In the genomic region with DNA sequence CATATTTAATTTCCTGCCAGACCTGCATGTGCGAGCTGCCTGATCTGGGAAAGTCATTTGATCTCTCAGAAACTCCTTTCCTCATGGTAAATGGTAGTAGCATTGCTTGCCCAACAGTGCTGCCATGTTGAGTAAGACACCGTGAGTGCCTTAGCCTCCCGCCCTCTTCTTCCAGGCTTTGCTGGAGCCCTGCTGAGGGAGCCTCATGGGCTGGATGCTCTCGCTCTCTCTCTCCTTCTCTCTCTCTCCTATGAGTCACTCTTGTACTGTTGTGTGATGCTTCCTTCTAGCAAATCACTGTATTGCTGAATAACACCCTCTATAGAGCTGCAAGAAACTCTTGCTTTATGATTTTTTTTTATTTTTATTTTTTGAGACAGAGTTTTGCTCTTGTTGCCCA, we compare ENCODE assay signal across 1 cellular context.
TF ChIP-seq lines count a peak whose summit lies in the region.

No MANE protein-coding gene starts in this region.

TF ChIP-seq in SK-N-SH treated with all-trans-retinoic acid at 6 μM for 48 hours, 23 proteins besides CTCF, POLR2A, EP300 and RAD21 (continued from another document):
- TF ChIP-seq TSHZ2 (CRISPR knock-in tag; IDR thresholded peaks at IDR 0.05) (no peak), ZNF70 (CRISPR knock-in tag; IDR thresholded peaks at IDR 0.05) (no peak), PPARA (CRISPR knock-in tag; IDR thresholded peaks at IDR 0.05; ENCODE audit: borderline replicate concordance) (no peak)
- TF ChIP-seq, protein P1, sequence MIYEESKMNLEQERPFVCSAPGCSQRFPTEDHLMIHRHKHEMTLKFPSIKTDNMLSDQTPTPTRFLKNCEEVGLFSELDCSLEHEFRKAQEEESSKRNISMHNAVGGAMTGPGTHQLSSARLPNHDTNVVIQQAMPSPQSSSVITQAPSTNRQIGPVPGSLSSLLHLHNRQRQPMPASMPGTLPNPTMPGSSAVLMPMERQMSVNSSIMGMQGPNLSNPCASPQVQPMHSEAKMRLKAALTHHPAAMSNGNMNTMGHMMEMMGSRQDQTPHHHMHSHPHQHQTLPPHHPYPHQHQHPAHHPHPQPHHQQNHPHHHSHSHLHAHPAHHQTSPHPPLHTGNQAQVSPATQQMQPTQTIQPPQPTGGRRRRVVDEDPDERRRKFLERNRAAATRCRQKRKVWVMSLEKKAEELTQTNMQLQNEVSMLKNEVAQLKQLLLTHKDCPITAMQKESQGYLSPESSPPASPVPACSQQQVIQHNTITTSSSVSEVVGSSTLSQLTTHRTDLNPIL (CRISPR knock-in tag; IDR thresholded peaks at IDR 0.05; ENCODE audit: low read depth): no peak
- TF ChIP-seq, protein P2, sequence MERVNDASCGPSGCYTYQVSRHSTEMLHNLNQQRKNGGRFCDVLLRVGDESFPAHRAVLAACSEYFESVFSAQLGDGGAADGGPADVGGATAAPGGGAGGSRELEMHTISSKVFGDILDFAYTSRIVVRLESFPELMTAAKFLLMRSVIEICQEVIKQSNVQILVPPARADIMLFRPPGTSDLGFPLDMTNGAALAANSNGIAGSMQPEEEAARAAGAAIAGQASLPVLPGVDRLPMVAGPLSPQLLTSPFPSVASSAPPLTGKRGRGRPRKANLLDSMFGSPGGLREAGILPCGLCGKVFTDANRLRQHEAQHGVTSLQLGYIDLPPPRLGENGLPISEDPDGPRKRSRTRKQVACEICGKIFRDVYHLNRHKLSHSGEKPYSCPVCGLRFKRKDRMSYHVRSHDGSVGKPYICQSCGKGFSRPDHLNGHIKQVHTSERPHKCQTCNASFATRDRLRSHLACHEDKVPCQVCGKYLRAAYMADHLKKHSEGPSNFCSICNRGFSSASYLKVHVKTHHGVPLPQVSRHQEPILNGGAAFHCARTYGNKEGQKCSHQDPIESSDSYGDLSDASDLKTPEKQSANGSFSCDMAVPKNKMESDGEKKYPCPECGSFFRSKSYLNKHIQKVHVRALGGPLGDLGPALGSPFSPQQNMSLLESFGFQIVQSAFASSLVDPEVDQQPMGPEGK (CRISPR knock-in tag; IDR thresholded peaks at IDR 0.05; ENCODE audit: borderline replicate concordance): no peak
TF ChIP-seq in SK-N-SH treated with all-trans-retinoic acid at 6 μM for 48 hours: peak in this region for 0.
